Comparison of ENCODE assay signal across 11 cellular contexts in genomic region chr13:105196052-105196451, GRCh38.
DNase-seq lines count a peak whose midpoint lies in the region; ATAC-seq and FAIRE-seq lines count a peak whose summit lies in the region.
"Had no signal": no experiment of that assay in that cellular context is flagged by ENCODE, and none has a peak within 500 bp of the region (broad histone marks: within the 10 kb centered on the region; RNA-seq: fewer than 3 reads in every experiment).

No MANE protein-coding gene starts in this region.

- no peaks in the 10 kb centered on the region for H3K36me3 ChIP-seq in SK-N-MC (ENCODE audit: insufficient read depth, low read length)
- H3K36me3 ChIP-seq: adrenal gland had no signal

- no peak for ATAC-seq in HG02938 (IDR thresholded peaks at IDR 0.05; ENCODE audit: unreplicated experiment)
- ATAC-seq in stimulated activated naive CD8-positive, alpha-beta T cell treated with anti-CD3 and anti-CD28 coated beads, Interleukin-15, Interleukin-2, amounts not matched to agents 100 U/mL and 50 U/mL, for 24 hours, result no peak
- ATAC-seq: stimulated activated effector memory CD8-positive, alpha-beta T cell treated with anti-CD3 and anti-CD28 coated beads, Interleukin-12 subunit alpha, Interleukin-12 subunit beta, amount 100 ng/mL, for 72 hours had no signal

- peak; percentile 34 for DNase-seq in NCI-H82 (lab: John Stamatoyannopoulos, UW)
- no peak for DNase-seq in NCI-H82 treated with DMSO at 0.1 percent for 48 hours (lab: John Stamatoyannopoulos, UW; ENCODE audit: unreplicated experiment)
- DNase-seq in SK-N-MC (ENCODE audit: low read depth, low spot score), result peak; percentile 84
- peak; percentile 57 for DNase-seq in glomerular endothelial cell (ENCODE audit: extremely low read depth, low read depth, low spot score)
- DNase-seq in urothelium cell line (ENCODE audit: low spot score), result peak; percentile 37
- DNase-seq in dedifferentiated amniotic fluid mesenchymal stem cell (ENCODE audit: extremely low spot score), result no peak
- no peak for DNase-seq in stimulated activated naive CD8-positive, alpha-beta T cell treated with anti-CD3 and anti-CD28 coated beads, Interleukin-15, Interleukin-2, amounts not matched to agents 100 U/mL and 50 U/mL, for 24 hours
- DNase-seq: adrenal gland, left cardiac atrium had no signal

- no peak for FAIRE-seq in urothelium cell line (lab: Jason Lieb, UNC)

- H3K9ac ChIP-seq in SK-N-MC (ENCODE audit: insufficient read length), result peak overlapping the region; percentile 1

- no peaks in the 10 kb centered on the region for H3K9me3 ChIP-seq in SK-N-MC (ENCODE audit: low read depth, low read length)
- H3K9me3 ChIP-seq: adrenal gland had no signal

- peak overlapping the region; percentile 69 for H3K4me3 ChIP-seq in SK-N-MC
- H3K4me3 ChIP-seq: adrenal gland had no signal

- H3K27ac ChIP-seq in SK-N-MC, result peak overlapping the region; percentile 70
- H3K27ac ChIP-seq: adrenal gland had no signal

Comparison
In these comparisons a context has a peak if more than half of its experiments do, and no peak if none do; other contexts are left out.
1. DNase-seq: peak in NCI-H82 (single experiment), SK-N-MC (single experiment), glomerular endothelial cell (single experiment) and urothelium cell line (single experiment); none in NCI-H82 treated with DMSO at 0.1 percent for 48 hours (single experiment), dedifferentiated amniotic fluid mesenchymal stem cell (single experiment) and stimulated activated naive CD8-positive, alpha-beta T cell treated with anti-CD3 and anti-CD28 coated beads, Interleukin-15, Interleukin-2, amounts not matched to agents 100 U/mL and 50 U/mL, for 24 hours (single experiment).